In the genomic region with DNA sequence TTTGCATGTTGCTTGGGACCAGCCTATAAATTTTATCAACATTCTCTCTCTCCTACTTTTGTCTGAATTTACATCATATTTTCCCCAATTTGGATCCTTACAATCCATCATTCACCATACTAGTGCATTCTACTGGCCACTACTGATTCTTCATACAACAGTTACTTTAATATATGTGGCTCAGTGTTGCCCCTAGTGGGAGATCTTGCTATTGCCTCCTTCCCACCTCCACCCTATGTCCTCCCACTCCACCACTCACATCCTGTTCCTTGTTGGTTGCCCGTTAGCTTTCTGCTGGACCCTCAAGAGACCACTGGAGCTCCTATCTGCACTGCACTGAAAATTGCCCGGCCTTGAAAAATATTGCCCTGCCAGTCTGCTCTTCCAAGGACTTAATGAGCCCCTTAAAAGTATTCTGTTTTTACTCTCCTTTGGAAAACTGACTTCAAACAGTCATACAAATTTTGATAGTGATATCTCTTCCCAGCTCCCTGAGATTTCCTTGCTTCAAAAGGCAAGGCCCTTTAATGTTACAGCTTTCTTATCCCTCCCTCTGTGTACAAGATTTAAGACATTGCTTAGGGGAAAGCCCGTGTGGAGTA, we compare ENCODE assay signal across 8 cellular contexts.
DNase-seq lines count a peak whose midpoint lies in the region; ATAC-seq and TF ChIP-seq lines count a peak whose summit lies in the region.

No MANE protein-coding gene starts in this region.

- H4K20me1 ChIP-seq in OCI-LY3 (ENCODE audit: insufficient read depth, low read length) = no peaks in the 10 kb centered on the region

- no peak overlapping the region for H3K9ac ChIP-seq in OCI-LY3 (ENCODE audit: low read length)

- no peaks in the 10 kb centered on the region for H3K4me1 ChIP-seq in OCI-LY3 (ENCODE audit: low read length)

- no peak overlapping the region for H3K4me3 ChIP-seq in OCI-LY3 (ENCODE audit: low read length)

- peak; percentile 44 for TF ChIP-seq CTCF in OCI-LY3 (IDR thresholded peaks at IDR 0.05; ENCODE audit: low read depth, low read length)

- H3K4me2 ChIP-seq in OCI-LY3 (ENCODE audit: low read length) = no peak overlapping the region

- no peaks in the 10 kb centered on the region for H3K9me3 ChIP-seq in OCI-LY3 (ENCODE audit: insufficient read depth, low read length)

- no peak overlapping the region for H3K27ac ChIP-seq in OCI-LY3 (ENCODE audit: low read length)

- ATAC-seq in GM19324 (IDR thresholded peaks at IDR 0.05; ENCODE audit: low FRiP score, unreplicated experiment) (peak; percentile 77), HG03103 (IDR thresholded peaks at IDR 0.05; ENCODE audit: low read depth, unreplicated experiment) (peak; percentile 96)

- H3K36me3 ChIP-seq in OCI-LY3 (replicated peaks; ENCODE audit: low read depth, low read length) = no peaks in the 10 kb centered on the region

- H2AFZ ChIP-seq in OCI-LY3 (ENCODE audit: low read depth, low read length) = no peak overlapping the region

- DNase-seq in DMS114 treated with DMSO at 0.1 percent for 48 hours (lab: John Stamatoyannopoulos, UW; ENCODE audit: unreplicated experiment) (peak; percentile 8), globus pallidus (ENCODE audit: low spot score) (peak; percentile 6), NCI-H187 treated with DMSO at 0.1 percent for 48 hours (lab: John Stamatoyannopoulos, UW) (no peak), GDM1 (lab: John Stamatoyannopoulos, UW) (no peak), NCI-H1105 treated with DMSO at 0.1 percent for 48 hours (lab: John Stamatoyannopoulos, UW) (no peak)

- no peaks in the 10 kb centered on the region for H3K27me3 ChIP-seq in OCI-LY3 (ENCODE audit: low read depth, low read length)

- no peaks in the 10 kb centered on the region for H3K79me2 ChIP-seq in OCI-LY3 (ENCODE audit: low read length)

Comparison
In these comparisons a context has a peak if more than half of its experiments do, and no peak if none do; other contexts are left out.
1. DNase-seq: peak in DMS114 treated with DMSO at 0.1 percent for 48 hours (single experiment) and globus pallidus (single experiment); none in NCI-H187 treated with DMSO at 0.1 percent for 48 hours (single experiment), GDM1 (single experiment) and NCI-H1105 treated with DMSO at 0.1 percent for 48 hours (single experiment).